In genomic region chr2:58046335-58046584, GRCh38 we compare ENCODE assay signal across 8 cellular contexts. TPM values are rescaled to one million over a fixed set of nuclear protein-coding genes. Genes with fewer than 3 reads are reported as not detected.
DNase-seq lines count a peak whose midpoint lies in the region; ATAC-seq and TF ChIP-seq lines count a peak whose summit lies in the region.

No MANE protein-coding gene starts in this region.

- H3K4me3 Mint-ChIP-seq in CD14-positive monocyte = peak overlapping the region; percentile 94

- H4K8ac ChIP-seq in mesenchymal stem cell (ENCODE audit: low read length) = peak overlapping the region; percentile 91

- H3K27ac Mint-ChIP-seq in CD14-positive monocyte = peak overlapping the region; percentile 90 to 96 (median 95)

- peaks cover 9 to 15% of the 10 kb centered on the region in 2 donors for H3K36me3 Mint-ChIP-seq in CD14-positive monocyte

- H3K9ac ChIP-seq in mesenchymal stem cell (ENCODE audit: low read length) = peak overlapping the region; percentile 96

- peaks cover 0 to 2% (median 1%) of the 10 kb centered on the region in 3 donors for H3K27me3 Mint-ChIP-seq in CD14-positive monocyte (ENCODE audit: low read depth in 3 of 3)

- no peaks in the 10 kb centered on the region for H3K9me3 Mint-ChIP-seq in CD14-positive monocyte

- H3K36me3 ChIP-seq in breast epithelium (no peaks in the 10 kb centered on the region), mesenchymal stem cell (ENCODE audit: control insufficient read depth in 1 of 2, insufficient read depth in 2 of 2, low read depth in 1 of 2, low read length in 2 of 2) (peaks cover 0 to 19% of the 10 kb centered on the region in 2 experiments)

- peak overlapping the region in 1 of 2 experiments; percentile 55 for H2BK12ac ChIP-seq in mesenchymal stem cell (ENCODE audit: low read length in 2 of 2)

- peak overlapping the region; percentile 83 to 87 for H3K18ac ChIP-seq in mesenchymal stem cell (ENCODE audit: low read depth in 1 of 2, low read length in 2 of 2)

- no peak overlapping the region for H2AK5ac ChIP-seq in mesenchymal stem cell (ENCODE audit: low read length, severe bottlenecking)

- peaks cover 30% of the 10 kb centered on the region for H3K4me1 Mint-ChIP-seq in CD14-positive monocyte

- H3K4me1 ChIP-seq in breast epithelium = no peaks in the 10 kb centered on the region
- peaks cover 5% of the 10 kb centered on the region for H3K4me1 ChIP-seq in mesenchymal stem cell (ENCODE audit: control insufficient read depth, insufficient read depth, low read depth, low read length)

- H3K79me1 ChIP-seq in mesenchymal stem cell (replicated peaks; ENCODE audit: low read length, poor library complexity, severe bottlenecking) = peaks cover 3% of the 10 kb centered on the region

- ATAC-seq in HG02798 (IDR thresholded peaks at IDR 0.05; ENCODE audit: poor library complexity, unreplicated experiment) (peak; percentile 27), HG02970 (IDR thresholded peaks at IDR 0.05; ENCODE audit: low FRiP score, unreplicated experiment) (no peak), GM19023 (IDR thresholded peaks at IDR 0.05; ENCODE audit: unreplicated experiment) (no peak)

- peak overlapping the region; percentile 98 for H2BK15ac ChIP-seq in mesenchymal stem cell (ENCODE audit: low read depth, poor library complexity, severe bottlenecking)

- 9% methylated on average over 10 of the region's 14 CpGs for WGBS in mesenchymal stem cell

- peak overlapping the region; percentile 84 for H4K91ac ChIP-seq in mesenchymal stem cell (ENCODE audit: low read length)

- peak overlapping the region; percentile 80 to 93 (median 81) for H3K4me3 ChIP-seq in breast epithelium
- peak overlapping the region; percentile 72 to 88 for H3K4me3 ChIP-seq in mesenchymal stem cell (ENCODE audit: insufficient read depth in 1 of 2, low read depth in 1 of 2, low read length in 2 of 2)

- H2AFZ ChIP-seq in mesenchymal stem cell (ENCODE audit: low read depth, low read length) = peak overlapping the region; percentile 55

- H2BK5ac ChIP-seq in mesenchymal stem cell (ENCODE audit: low read depth, low read length, poor library complexity, severe bottlenecking) = no peak overlapping the region

- peak overlapping the region; percentile 63 for H3K4me2 ChIP-seq in mesenchymal stem cell (ENCODE audit: low read length, poor library complexity, severe bottlenecking)

- H3K27me3 ChIP-seq in breast epithelium (no peaks in the 10 kb centered on the region), mesenchymal stem cell (ENCODE audit: control insufficient read depth in 1 of 2, insufficient read depth in 1 of 2, low read length in 2 of 2) (no peaks in the 10 kb centered on the region)

- H3K4ac ChIP-seq in mesenchymal stem cell (ENCODE audit: low read depth in 1 of 2, low read length in 2 of 2) = peak overlapping the region; percentile 35 to 73

- TF ChIP-seq CTCF in CD14-positive monocyte (IDR thresholded peaks at IDR 0.05) (no peak), breast epithelium (IDR thresholded peaks at IDR 0.05) (no peak)

- intact Hi-C loops in CD14-positive monocyte (cut with micrococcal nuclease) = loop anchor here in 1 of 2 donors (5.0 kb wide), 1 partner anchor 61 kb away; no protein-coding TSS in a partner anchor
- intact Hi-C loops in breast epithelium (cut with DNase I; ENCODE audit: low total_unique reads) = no loop called here

- no peak overlapping the region for H2BK120ac ChIP-seq in mesenchymal stem cell (ENCODE audit: low read depth, low read length)

- H3K14ac ChIP-seq in mesenchymal stem cell (ENCODE audit: low read length in 2 of 2) = no peak overlapping the region

- TF ChIP-seq POLR2A in breast epithelium (IDR thresholded peaks at IDR 0.05) = no peak

- H3K27ac ChIP-seq in breast epithelium = peak overlapping the region; percentile 96 to 99
- peak overlapping the region; percentile 87 for H3K27ac ChIP-seq in mesenchymal stem cell (ENCODE audit: low read length, poor library complexity, severe bottlenecking)

- DNase-seq in CD14-positive monocyte (ENCODE audit: low spot score) (no peak), breast epithelium (ENCODE audit: low spot score in 2 of 2) (no peak), mesenchymal stem cell (no peak), T-helper 9 cell (no peak), Ammon's horn (ENCODE audit: low spot score) (no peak)

- peak overlapping the region in 1 of 2 experiments; percentile 14 for H3K23ac ChIP-seq in mesenchymal stem cell (ENCODE audit: low read length in 2 of 2)

- H3K9me3 ChIP-seq in breast epithelium (no peaks in the 10 kb centered on the region), mesenchymal stem cell (ENCODE audit: control insufficient read depth, low read length) (no peaks in the 10 kb centered on the region)

RNA-seq across cellular contexts. Expression of gene VRK2, which starts 0.3 kb away (rescaled TPM):
- 10 to 100 TPM; 21.4 to 31.6 TPM for polyA plus RNA-seq in CD14-positive monocyte
- total RNA-seq in breast epithelium = 10 to 100 TPM; 26.9 to 34.0 (median 28.2) TPM
- polyA plus RNA-seq in mesenchymal stem cell (2013, experiment 1 of 2) = 17.4 TPM
- 17.0 TPM for polyA plus RNA-seq in mesenchymal stem cell (2013, experiment 2 of 2)
